8 cellular contexts compared by ENCODE assay signal in genomic region chr12:94459773-94460593, GRCh38. TPM values are rescaled to one million over a fixed set of nuclear protein-coding genes. Genes with fewer than 3 reads are reported as not detected.
A peak's percentile ranks its signal among the peaks of the same experiment; 100 is the strongest.
DNase-seq lines count a peak whose midpoint lies in the region; ATAC-seq and TF ChIP-seq lines count a peak whose summit lies in the region.

CEP83 (minus strand) TSS chr12:94459867; CDS start chr12:94412490, 47,377 bp downstream.

- H3K9me3 ChIP-seq in muscle layer of duodenum (ENCODE audit: control insufficient read depth in 1 of 2, low read length in 2 of 2) = no peaks in the 10 kb centered on the region

- no peaks in the 10 kb centered on the region for H3K9me3 Mint-ChIP-seq in activated T-cell treated with anti-CD3 and anti-CD28 coated beads, Interleukin-2, amount 50 U/mL, for 4 hours

- peak within 1 kb of the TSS; percentile 88 for H3K27ac ChIP-seq in muscle layer of duodenum (ENCODE audit: low read length)

- DNase-seq in DMS153 treated with DMSO at 0.1 percent for 48 hours (lab: John Stamatoyannopoulos, UW; ENCODE audit: unreplicated experiment) = peak; percentile 63
- peak; percentile 95 for DNase-seq in KBM-7
- peak; percentile 97 for DNase-seq in activated T-cell treated with anti-CD3 and anti-CD28 coated beads, Interleukin-2, amount 50 U/mL, for 4 hours
- peak; percentile 94 to 97 for DNase-seq in stimulated activated CD8-positive, alpha-beta memory T cell treated with anti-CD3 and anti-CD28 coated beads, Interleukin-7, amount 100 ng/mL, for 4 hours (ENCODE audit: low read depth in 2 of 2)

- H3K27me3 Mint-ChIP-seq in activated T-cell treated with anti-CD3 and anti-CD28 coated beads, Interleukin-2, amount 50 U/mL, for 4 hours (ENCODE audit: low read depth) = no peaks in the 10 kb centered on the region

- H3K4me1 Mint-ChIP-seq in activated T-cell treated with anti-CD3 and anti-CD28 coated beads, Interleukin-2, amount 50 U/mL, for 4 hours (ENCODE audit: low read depth) = peaks cover 26% of the 10 kb centered on the region

- H3K36me3 Mint-ChIP-seq in activated T-cell treated with anti-CD3 and anti-CD28 coated beads, Interleukin-2, amount 50 U/mL, for 4 hours (ENCODE audit: insufficient read depth) = peaks cover 12% of the 10 kb centered on the region

- H3K4me3 Mint-ChIP-seq in activated T-cell treated with anti-CD3 and anti-CD28 coated beads, Interleukin-2, amount 50 U/mL, for 4 hours = peak within 1 kb of the TSS; percentile 95

- H3K4me1 ChIP-seq in muscle layer of duodenum (ENCODE audit: control insufficient read depth in 1 of 2, insufficient read depth in 2 of 2, low read length in 2 of 2) = peaks cover 5 to 6% of the 10 kb centered on the region in 2 donors

- H3K4me3 ChIP-seq in muscle layer of duodenum (ENCODE audit: low read depth in 1 of 2, low read length in 2 of 2) = peak within 1 kb of the TSS; percentile 81 to 93

- H3K27me3 ChIP-seq in muscle layer of duodenum (ENCODE audit: low read depth, low read length) = no peaks in the 10 kb centered on the region

- H3K36me3 ChIP-seq in muscle layer of duodenum (ENCODE audit: control insufficient read depth in 1 of 2, insufficient read depth in 2 of 2, low read length in 2 of 2) = no peaks in the 10 kb centered on the region

- peak; percentile 97 for ATAC-seq in GM21717 (IDR thresholded peaks at IDR 0.05; ENCODE audit: unreplicated experiment)
- ATAC-seq in activated T-cell treated with anti-CD3 and anti-CD28 coated beads, Interleukin-2, amount 50 U/mL, for 4 hours = peak; percentile 99
- peak; percentile 100 for ATAC-seq in esophagus mucosa

- in situ Hi-C loops in KBM-7 (cut with MboI; ENCODE audit: low pct_unique_long_range_greater_than_20kb, low sequenced_read_pairs) = no loop called here

TF ChIP-seq in PFSK-1, 5 proteins besides CTCF, POLR2A, EP300 and RAD21:
- TF ChIP-seq TAF1 (IDR thresholded peaks at IDR 0.05; ENCODE audit: borderline replicate concordance, insufficient read depth, low read length) = 0 out of 2 replicates have a peak, but pooled peaks have one; percentile 67
- peak; percentile 74 for TF ChIP-seq FOXP2 (optimal IDR thresholded peaks at IDR 0.05; ENCODE audit: borderline replicate concordance, extremely low read depth, extremely low read length, insufficient read depth)
- no peak for TF ChIP-seq SIN3A (IDR thresholded peaks at IDR 0.05; ENCODE audit: borderline replicate concordance, insufficient read depth, low read length)
- peak; percentile 96 for TF ChIP-seq POLR2AphosphoS5 (IDR thresholded peaks at IDR 0.05; ENCODE audit: low read depth, low read length)
- TF ChIP-seq REST (IDR thresholded peaks at IDR 0.05; ENCODE audit: insufficient read depth in 1 of 2, low read depth in 2 of 2, low read length in 2 of 2) = no peak

RNA-seq across cellular contexts. Expression of gene CEP83, which starts in this region (rescaled TPM):
- polyA plus RNA-seq in PFSK-1 (2012; ENCODE audit: insufficient read length, low read depth) = 6.7 TPM
- total RNA-seq in activated T-cell treated with anti-CD3 and anti-CD28 coated beads, Interleukin-2, amount 50 U/mL, for 4 hours = 10 to 100 TPM; 24.7 to 37.8 (median 27.8) TPM
- total RNA-seq in esophagus mucosa = 11.3 TPM

Comparison
In these comparisons a context has a peak if more than half of its experiments do, and no peak if none do; other contexts are left out.
1. Peak in every context shown above with its lines: DNase-seq, ATAC-seq, H3K4me3 ChIP-seq and H3K27ac ChIP-seq.